Comparison of ENCODE assay signal across 10 cellular contexts in the genomic region with DNA sequence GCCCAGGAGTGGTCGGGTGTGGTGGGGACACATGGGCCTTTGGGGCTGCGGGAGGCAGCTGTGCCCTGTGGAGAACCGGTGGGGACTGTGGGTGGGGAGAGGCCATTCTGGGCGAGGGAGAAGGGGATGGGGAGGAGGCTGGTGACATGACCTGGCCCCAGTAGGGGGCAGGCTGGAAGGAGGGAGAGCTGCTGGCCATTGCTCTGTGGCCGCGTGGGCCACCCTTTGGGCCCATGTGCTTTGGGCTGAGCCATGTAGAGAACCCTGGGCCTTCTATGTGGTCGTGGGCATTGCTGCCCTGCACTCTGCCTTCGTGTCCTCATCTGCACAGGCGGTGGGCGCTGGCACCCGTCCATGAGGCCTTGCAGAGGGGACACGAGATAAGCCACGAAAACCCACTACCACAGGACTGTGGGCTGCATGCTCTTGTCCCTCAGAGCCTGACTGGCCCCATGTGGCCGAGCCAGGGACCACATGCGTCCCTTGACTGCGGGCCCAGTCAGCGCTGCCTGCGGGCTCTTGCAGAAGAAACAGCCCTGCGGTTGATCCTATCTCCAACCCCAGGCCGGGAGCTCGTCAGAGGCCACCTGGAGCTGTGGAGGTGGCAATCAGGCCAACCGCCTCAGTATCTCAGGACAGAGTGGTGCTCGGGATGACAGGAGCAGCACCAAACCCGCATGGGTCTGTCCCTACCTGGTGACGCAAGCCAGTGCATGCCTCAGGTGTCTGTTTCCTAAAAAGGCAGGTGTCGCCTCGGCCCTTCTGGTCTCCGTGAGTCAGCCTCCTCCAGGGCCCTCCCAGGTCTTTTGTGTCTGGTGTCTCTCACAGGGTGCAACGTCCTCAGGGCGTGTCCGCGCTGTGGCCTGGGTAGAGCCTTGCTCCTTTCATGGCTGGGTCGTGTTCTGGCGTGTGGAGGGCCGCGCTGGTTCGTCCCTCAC.
DNase-seq lines count a peak whose midpoint lies in the region; ATAC-seq and TF ChIP-seq lines count a peak whose summit lies in the region.
"Had no signal": no experiment of that assay in that cellular context is flagged by ENCODE, and none has a peak within 500 bp of the region (broad histone marks: within the 10 kb centered on the region; RNA-seq: fewer than 3 reads in every experiment).

No MANE protein-coding gene starts in this region.

- no peak for DNase-seq in activated naive CD4-positive, alpha-beta T cell treated with anti-CD3 and anti-CD28 coated beads, Interleukin-2, amount 10 ng/mL, durations not matched to agents 7 days and 5 days
- no peak for DNase-seq in activated naive CD4-positive, alpha-beta T cell treated with anti-CD3 and anti-CD28 coated beads, Interleukin-2, amount 50 U/mL, for 16 hours
- DNase-seq in brain microvascular endothelial cell, result no peak
- peak; percentile 19 for DNase-seq in left kidney (ENCODE audit: low read depth, low spot score)
- DNase-seq in putamen (ENCODE audit: low spot score), result no peak
- no peak for DNase-seq in globus pallidus (ENCODE audit: low spot score)
- DNase-seq: activated T-cell treated with anti-CD3 and anti-CD28 coated beads, Interleukin-2, amount 50 U/mL, for 48 hours; anterior cingulate cortex had no signal

- TF ChIP-seq CTCF in brain microvascular endothelial cell (IDR thresholded peaks at IDR 0.05; ENCODE audit: low read depth, low read length, missing control alignments), result peak; percentile 5

- no peaks in the 10 kb centered on the region for H3K27me3 Mint-ChIP-seq in activated naive CD4-positive, alpha-beta T cell treated with anti-CD3 and anti-CD28 coated beads, Interleukin-2, amount 10 ng/mL, durations not matched to agents 7 days and 5 days

- CTCF ChIA-PET in activated naive CD4-positive, alpha-beta T cell treated with anti-CD3 and anti-CD28 coated beads, Interleukin-2, amount 10 ng/mL, durations not matched to agents 7 days and 5 days (lab: Charles Lee), result no interaction called here

- peaks cover 20% of the 10 kb centered on the region for H3K36me3 Mint-ChIP-seq in activated naive CD4-positive, alpha-beta T cell treated with anti-CD3 and anti-CD28 coated beads, Interleukin-2, amount 10 ng/mL, durations not matched to agents 7 days and 5 days

- H3K27me3 ChIP-seq in brain microvascular endothelial cell (replicated peaks), result no peaks in the 10 kb centered on the region

- no peak overlapping the region for H3K4me3 Mint-ChIP-seq in activated naive CD4-positive, alpha-beta T cell treated with anti-CD3 and anti-CD28 coated beads, Interleukin-2, amount 10 ng/mL, durations not matched to agents 7 days and 5 days

- no peak overlapping the region for H3K27ac ChIP-seq in brain microvascular endothelial cell

- TF ChIP-seq POLR2A in GM18505 (IDR thresholded peaks at IDR 0.05; ENCODE audit: borderline replicate concordance, extremely low read depth, insufficient read depth, insufficient read length), result no peak

- H3K36me3 ChIP-seq in brain microvascular endothelial cell (replicated peaks), result peaks cover 19% of the 10 kb centered on the region

- H3K27ac Mint-ChIP-seq in activated naive CD4-positive, alpha-beta T cell treated with anti-CD3 and anti-CD28 coated beads, Interleukin-2, amount 10 ng/mL, durations not matched to agents 7 days and 5 days, result peak overlapping the region; percentile 16

- ATAC-seq in GM21825 (IDR thresholded peaks at IDR 0.05; ENCODE audit: unreplicated experiment) (no peak), GM18505 (IDR thresholded peaks at IDR 0.05; ENCODE audit: unreplicated experiment) (no peak)

- no peak overlapping the region for H3K4me3 ChIP-seq in brain microvascular endothelial cell (ENCODE audit: low read depth, low read length)

- in situ Hi-C loops in brain microvascular endothelial cell (cut with HindIII; ENCODE audit: low pct_ligation_motif_present, low sequenced_read_pairs), result no loop called here

- H3K9me3 Mint-ChIP-seq in activated naive CD4-positive, alpha-beta T cell treated with anti-CD3 and anti-CD28 coated beads, Interleukin-2, amount 10 ng/mL, durations not matched to agents 7 days and 5 days, result no peaks in the 10 kb centered on the region

- H3K4me1 Mint-ChIP-seq in activated naive CD4-positive, alpha-beta T cell treated with anti-CD3 and anti-CD28 coated beads, Interleukin-2, amount 10 ng/mL, durations not matched to agents 7 days and 5 days, result peaks cover 24% of the 10 kb centered on the region
